ENCODE assay signal across 8 cellular contexts in the genomic region with DNA sequence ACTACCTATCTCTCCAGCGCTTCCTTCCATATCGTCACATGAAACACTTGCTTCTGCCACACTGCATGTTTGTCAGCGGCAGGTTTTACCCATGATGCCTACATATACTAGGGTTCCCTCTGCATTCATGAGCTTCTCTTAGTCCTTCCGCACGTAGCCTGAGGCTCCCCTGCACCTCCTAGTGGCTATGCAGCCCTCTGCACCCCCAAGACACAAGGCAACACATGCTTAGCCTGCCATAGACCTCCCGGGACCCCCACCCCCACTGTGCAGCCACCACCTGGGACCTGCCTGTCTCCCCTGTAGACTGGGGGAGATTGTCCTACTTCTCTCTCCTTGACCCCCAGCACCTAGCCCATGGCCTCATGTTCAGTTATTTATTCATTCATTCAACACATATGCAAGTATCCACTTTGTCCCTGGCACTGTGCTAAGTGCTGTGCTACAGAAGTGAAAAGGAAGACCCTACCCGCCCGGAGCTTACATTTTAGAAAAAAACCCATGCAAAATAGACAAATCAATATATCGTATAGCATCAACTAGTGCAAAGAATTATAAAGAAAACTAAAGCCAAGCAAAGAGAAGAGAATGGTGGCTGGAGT. TPM values are rescaled to one million over a fixed set of nuclear protein-coding genes. Genes with fewer than 3 reads are reported as not detected.
A peak's percentile ranks its signal among the peaks of the same experiment; 100 is the strongest.
DNase-seq lines count a peak whose midpoint lies in the region; ATAC-seq, FAIRE-seq and TF ChIP-seq lines count a peak whose summit lies in the region.

No MANE protein-coding gene starts in this region.

- peaks cover 29% of the 10 kb centered on the region for H3K4me1 Mint-ChIP-seq in activated CD8-positive, alpha-beta memory T cell treated with anti-CD3 and anti-CD28 coated beads, Interleukin-2, amount 10 ng/mL, durations not matched to agents 7 days and 5 days

- CTCF ChIA-PET in activated CD8-positive, alpha-beta memory T cell treated with anti-CD3 and anti-CD28 coated beads, Interleukin-2, amount 10 ng/mL, durations not matched to agents 7 days and 5 days (lab: Charles Lee): interaction anchor here (0.6 to 2.3 kb wide), 14 partner anchors 9 to 508 kb away, joined by 3 to 11 read pairs (median 4); no protein-coding TSS in a partner anchor

- H3K27ac ChIP-seq in psoas muscle: no peak overlapping the region

- DNase-seq in GM12864 (ENCODE audit: low read depth): peak; percentile 44
- peak; percentile 72 to 79 for DNase-seq in Kasumi-1 (lab: John Stamatoyannopoulos, UW)
- DNase-seq in activated CD8-positive, alpha-beta memory T cell treated with anti-CD3 and anti-CD28 coated beads, Interleukin-2, amount 10 ng/mL, durations not matched to agents 7 days and 5 days: peak; percentile 69
- peak; percentile 62 for DNase-seq in germinal center (ENCODE audit: low spot score)
- DNase-seq in psoas muscle: no peak
- no peak for DNase-seq in NCI-H1048 (lab: John Stamatoyannopoulos, UW)
- no peak for DNase-seq in frontal cortex (ENCODE audit: low spot score in 2 of 2)

- no peaks in the 10 kb centered on the region for H3K27me3 ChIP-seq in psoas muscle (ENCODE audit: insufficient read depth in 3 of 3, low read length in 2 of 3)

- H3K27me3 Mint-ChIP-seq in activated CD8-positive, alpha-beta memory T cell treated with anti-CD3 and anti-CD28 coated beads, Interleukin-2, amount 10 ng/mL, durations not matched to agents 7 days and 5 days: no peaks in the 10 kb centered on the region

- H3K4me3 ChIP-seq in GM12864 (ENCODE audit: low read depth, low read length) (no peak overlapping the region), psoas muscle (no peak overlapping the region)

- H3K36me3 Mint-ChIP-seq in activated CD8-positive, alpha-beta memory T cell treated with anti-CD3 and anti-CD28 coated beads, Interleukin-2, amount 10 ng/mL, durations not matched to agents 7 days and 5 days: peaks cover 17% of the 10 kb centered on the region

- no peaks in the 10 kb centered on the region for H3K9me3 Mint-ChIP-seq in activated CD8-positive, alpha-beta memory T cell treated with anti-CD3 and anti-CD28 coated beads, Interleukin-2, amount 10 ng/mL, durations not matched to agents 7 days and 5 days (ENCODE audit: low read depth)

- no peaks in the 10 kb centered on the region for H3K4me1 ChIP-seq in psoas muscle

- no peak overlapping the region for H3K4me3 Mint-ChIP-seq in activated CD8-positive, alpha-beta memory T cell treated with anti-CD3 and anti-CD28 coated beads, Interleukin-2, amount 10 ng/mL, durations not matched to agents 7 days and 5 days

- H3K9me3 ChIP-seq in psoas muscle: no peaks in the 10 kb centered on the region

- TF ChIP-seq CTCF in GM12864 (IDR thresholded peaks at IDR 0.05; ENCODE audit: low read depth, low read length, missing control alignments) (peak; percentile 95), psoas muscle (IDR thresholded peaks at IDR 0.05) (peak; percentile 45)

- H3K27ac Mint-ChIP-seq in activated CD8-positive, alpha-beta memory T cell treated with anti-CD3 and anti-CD28 coated beads, Interleukin-2, amount 10 ng/mL, durations not matched to agents 7 days and 5 days: peak overlapping the region; percentile 16

- no peaks in the 10 kb centered on the region for H3K36me3 ChIP-seq in psoas muscle (ENCODE audit: insufficient read depth in 1 of 2, low read depth in 1 of 2)

- FAIRE-seq in frontal cortex (lab: Jason Lieb, UNC): no peak

- 61 to 65% (median 63%) methylated on average over 9 of the region's 9 CpGs for WGBS in psoas muscle, 3 donors

- intact Hi-C loops in psoas muscle (cut with DNase I): loop anchor here (5.0 kb wide), 2 partner anchors 182 to 507 kb away; no protein-coding TSS in a partner anchor

- ATAC-seq in GM21576 (IDR thresholded peaks at IDR 0.05; ENCODE audit: unreplicated experiment) (peak; percentile 88), psoas muscle (peak in 3 of 4 donors; percentile 28 to 71 (median 59))
- peak; percentile 88 for ATAC-seq in activated CD8-positive, alpha-beta memory T cell treated with anti-CD3 and anti-CD28 coated beads, Interleukin-2, amount 10 ng/mL, durations not matched to agents 7 days and 5 days

RNA-seq across cellular contexts. Expression of a gene that starts 23.5 kb away (rescaled TPM):
- 10 to 100 TPM; 44.9 to 72.0 TPM for total RNA-seq in activated CD8-positive, alpha-beta memory T cell treated with anti-CD3 and anti-CD28 coated beads, Interleukin-2, amount 10 ng/mL, durations not matched to agents 7 days and 5 days
- total RNA-seq in psoas muscle (10 to 100 TPM in 1 of 4 donors, 1 to 10 TPM in 3; 3.5 to 12.0 (median 6.0) TPM), frontal cortex (2.4 TPM)
- polyA plus RNA-seq in psoas muscle: 1 to 10 TPM; 7.0 to 9.1 (median 7.7) TPM

RNA-seq across cellular contexts. Expression of a gene that starts 30.9 kb away (rescaled TPM):
- not detected for total RNA-seq in activated CD8-positive, alpha-beta memory T cell treated with anti-CD3 and anti-CD28 coated beads, Interleukin-2, amount 10 ng/mL, durations not matched to agents 7 days and 5 days
- not detected for total RNA-seq in psoas muscle
- polyA plus RNA-seq in psoas muscle: under 1 TPM in 1 of 3 donors, not detected in 2; 0.01 TPM
- total RNA-seq in frontal cortex: not detected

RNA-seq across cellular contexts. Expression of a gene that starts 49.4 kb away (rescaled TPM):
- total RNA-seq in activated CD8-positive, alpha-beta memory T cell treated with anti-CD3 and anti-CD28 coated beads, Interleukin-2, amount 10 ng/mL, durations not matched to agents 7 days and 5 days: under 1 TPM in 1 of 2 experiments, not detected in 1; 0.16 TPM
- total RNA-seq in psoas muscle (1 to 10 TPM; 1.8 to 4.4 (median 2.2) TPM), frontal cortex (2.4 TPM)
- polyA plus RNA-seq in psoas muscle: 1 to 10 TPM; 1.0 to 1.8 (median 1.1) TPM

Comparison
In these comparisons a context has a peak if more than half of its experiments do, and no peak if none do; other contexts are left out.
1. DNase-seq: peak in GM12864 (single experiment), Kasumi-1 (2 of 2), activated CD8-positive, alpha-beta memory T cell treated with anti-CD3 and anti-CD28 coated beads, Interleukin-2, amount 10 ng/mL, durations not matched to agents 7 days and 5 days (single experiment) and germinal center (single experiment); none in psoas muscle (0 of 2), NCI-H1048 (single experiment) and frontal cortex (0 of 2).
2. Peak in every context shown above with its lines, with median percentiles within 50 percentile points of each other: ATAC-seq.